9 cellular contexts compared by ENCODE assay signal in genomic region chr20:8601542-8601912, GRCh38.
DNase-seq lines count a peak whose midpoint lies in the region; ATAC-seq and TF ChIP-seq lines count a peak whose summit lies in the region.
"Had no signal": no experiment of that assay in that cellular context is flagged by ENCODE, and none has a peak within 500 bp of the region (broad histone marks: within the 10 kb centered on the region; RNA-seq: fewer than 3 reads in every experiment).

No MANE protein-coding gene starts in this region.

- H3K4me2 ChIP-seq in mammary epithelial cell (ENCODE audit: insufficient read depth, low read depth, low read length), result peak overlapping the region; percentile 73

- H3K9me3 Mint-ChIP-seq in CD8-positive, alpha-beta memory T cell, result peaks cover 0 to 2% (median 0%) of the 10 kb centered on the region in 5 donors
- peaks cover 0 to 11% (median 1%) of the 10 kb centered on the region in 8 donors for H3K9me3 Mint-ChIP-seq in CD4-positive, alpha-beta memory T cell

- H3K4me1 ChIP-seq in CD8-positive, alpha-beta memory T cell (ENCODE audit: insufficient read depth, low read length), result no peaks in the 10 kb centered on the region
- H3K4me1 ChIP-seq in mammary epithelial cell (ENCODE audit: insufficient read depth, low read length), result peaks cover 4% of the 10 kb centered on the region
- H3K4me1 ChIP-seq in HAP-1, result peaks cover 6% of the 10 kb centered on the region
- H3K4me1 ChIP-seq in CD4-positive, alpha-beta memory T cell (ENCODE audit: insufficient read depth, low read length), result peaks cover 3% of the 10 kb centered on the region

- H3K9ac ChIP-seq in mammary epithelial cell (ENCODE audit: insufficient read depth, low read length), result peak overlapping the region; percentile 80

- no peak overlapping the region for H3K4me3 ChIP-seq in CD8-positive, alpha-beta memory T cell (ENCODE audit: low read length)
- H3K4me3 ChIP-seq in mammary epithelial cell (replicated peaks in 1 of 3; ENCODE audit: insufficient read depth in 1 of 3, low read depth in 2 of 3, low read length in 3 of 3) (peak overlapping the region; percentile 28 to 46 (median 37)), HAP-1 (no peak overlapping the region)
- H3K4me3 ChIP-seq in CD4-positive, alpha-beta memory T cell (ENCODE audit: low read length in 2 of 2), result no peak overlapping the region
- H3K4me3 ChIP-seq: thoracic aorta had no signal

- H3K9me3 ChIP-seq in CD8-positive, alpha-beta memory T cell (ENCODE audit: low read length), result no peaks in the 10 kb centered on the region
- H3K9me3 ChIP-seq in mammary epithelial cell (replicated peaks; ENCODE audit: insufficient read depth, low read length) (no peaks in the 10 kb centered on the region), HAP-1 (no peaks in the 10 kb centered on the region)
- H3K9me3 ChIP-seq in CD4-positive, alpha-beta memory T cell (ENCODE audit: control insufficient read depth in 1 of 2, low read length in 2 of 2), result no peaks in the 10 kb centered on the region
- H3K9me3 ChIP-seq: thoracic aorta had no signal

- no TSS peak for BruUV-seq in mammary epithelial cell (replicated peaks; lab: Mats Ljungman, UMichigan)

- TF ChIP-seq CTCF in mammary epithelial cell (conservative IDR thresholded peaks at IDR 0.05 in 1 of 2, IDR thresholded peaks at IDR 0.05 in 1 of 2; ENCODE audit: extremely low read depth in 1 of 2, insufficient read depth in 1 of 2, low read depth in 1 of 2, low read length in 2 of 2), result no peak

- H3K4me1 Mint-ChIP-seq in CD8-positive, alpha-beta memory T cell, result peaks cover 18 to 29% (median 21%) of the 10 kb centered on the region in 3 donors
- H3K4me1 Mint-ChIP-seq in CD4-positive, alpha-beta memory T cell, result peaks cover 8 to 25% (median 14%) of the 10 kb centered on the region in 4 donors

- no peaks in the 10 kb centered on the region for H3K79me2 ChIP-seq in mammary epithelial cell (ENCODE audit: insufficient read depth, low read length)

- 59% methylated on average over 1 of the region's 1 CpG for WGBS in mammary epithelial cell (ENCODE audit: low coverage, missing lambda C conversion rate)

- POLR2A ChIA-PET in CD8-positive, alpha-beta memory T cell (lab: Charles Lee), result no interaction called here
- POLR2A ChIA-PET in CD4-positive, alpha-beta memory T cell (lab: Charles Lee; ENCODE audit: partially characterized antibody), result no interaction called here

- H3K36me3 Mint-ChIP-seq in CD8-positive, alpha-beta memory T cell, result peaks cover 0 to 8% (median 0%) of the 10 kb centered on the region in 3 donors
- no peaks in the 10 kb centered on the region for H3K36me3 Mint-ChIP-seq in CD4-positive, alpha-beta memory T cell

- dilution Hi-C loops in mammary epithelial cell (cut with HindIII; ENCODE audit: low sequenced_read_pairs), result no loop called here

- CTCF ChIA-PET in CD8-positive, alpha-beta memory T cell (lab: Charles Lee), result no interaction called here
- CTCF ChIA-PET in mammary epithelial cell (lab: Charles Lee; ENCODE audit: low non-redundant PET), result no interaction called here
- CTCF ChIA-PET in CD4-positive, alpha-beta memory T cell (lab: Charles Lee; ENCODE audit: partially characterized antibody), result no interaction called here

- ATAC-seq in GM19351 (IDR thresholded peaks at IDR 0.05; ENCODE audit: unreplicated experiment) (peak; percentile 94), HG03280 (IDR thresholded peaks at IDR 0.05; ENCODE audit: unreplicated experiment) (peak; percentile 68)

- intact Hi-C loops in mammary epithelial cell (cut with micrococcal nuclease), result no loop called here
- intact Hi-C loops in CD4-positive, alpha-beta memory T cell (cut with micrococcal nuclease), result no loop called here

- H3K36me3 ChIP-seq in CD8-positive, alpha-beta memory T cell (ENCODE audit: insufficient read depth, low read length), result no peaks in the 10 kb centered on the region
- H3K36me3 ChIP-seq in mammary epithelial cell (ENCODE audit: insufficient read depth, low read length) (no peaks in the 10 kb centered on the region), HAP-1 (replicated peaks) (no peaks in the 10 kb centered on the region)
- H3K36me3 ChIP-seq in CD4-positive, alpha-beta memory T cell (ENCODE audit: insufficient read depth, low read length), result no peaks in the 10 kb centered on the region
- H3K36me3 ChIP-seq: thoracic aorta had no signal

- H3K27me3 ChIP-seq in CD8-positive, alpha-beta memory T cell (ENCODE audit: insufficient read depth, low read length, poor library complexity, severe bottlenecking), result no peaks in the 10 kb centered on the region
- H3K27me3 ChIP-seq in mammary epithelial cell (ENCODE audit: insufficient read depth, low read length) (no peaks in the 10 kb centered on the region), HAP-1 (ENCODE audit: low read depth) (no peaks in the 10 kb centered on the region)
- no peaks in the 10 kb centered on the region for H3K27me3 ChIP-seq in CD4-positive, alpha-beta memory T cell (ENCODE audit: insufficient read depth, low read length)

- peak overlapping the region; percentile 73 for H2AFZ ChIP-seq in mammary epithelial cell (ENCODE audit: low read depth, low read length)

- peak overlapping the region in 7 of 8 donors; percentile 12 to 69 (median 58) for H3K27ac Mint-ChIP-seq in CD8-positive, alpha-beta memory T cell
- H3K27ac Mint-ChIP-seq in CD4-positive, alpha-beta memory T cell, result peak overlapping the region in 3 of 7 donors; percentile 23 to 65 (median 44)

- DNase-seq in CD8-positive, alpha-beta memory T cell, result no peak
- DNase-seq in mammary epithelial cell (no peak), SW 1271 (lab: John Stamatoyannopoulos, UW) (no peak), HAP-1 (ENCODE audit: low spot score in 2 of 2) (no peak)
- no peak for DNase-seq in central memory CD4-positive, alpha-beta T cell
- DNase-seq in CD4-positive, alpha-beta memory T cell, result no peak

- no peaks in the 10 kb centered on the region for H3K27me3 Mint-ChIP-seq in CD8-positive, alpha-beta memory T cell
- H3K27me3 Mint-ChIP-seq in CD4-positive, alpha-beta memory T cell, result no peaks in the 10 kb centered on the region

- in situ Hi-C loops in mammary epithelial cell (cut with MboI; ENCODE audit: low sequenced_read_pairs in 2 of 2), result no loop called here
- in situ Hi-C loops in HAP-1 (cut with MboI; ENCODE audit: low sequenced_read_pairs), result no loop called here

- no peak overlapping the region for H3K27ac ChIP-seq in CD8-positive, alpha-beta memory T cell (ENCODE audit: low read depth, low read length)
- H3K27ac ChIP-seq in mammary epithelial cell (ENCODE audit: insufficient read depth, low read depth, low read length), result peak overlapping the region; percentile 87
- no peak overlapping the region for H3K27ac ChIP-seq in CD4-positive, alpha-beta memory T cell (ENCODE audit: low read depth, low read length)
- H3K27ac ChIP-seq: thoracic aorta had no signal

- no peaks in the 10 kb centered on the region for H4K20me1 ChIP-seq in mammary epithelial cell (ENCODE audit: insufficient read depth, low read length)

- H3K4me3 Mint-ChIP-seq in CD8-positive, alpha-beta memory T cell, result peak overlapping the region in 2 of 7 donors; percentile 1 to 60
- peak overlapping the region in 3 of 8 donors; percentile 7 to 64 (median 52) for H3K4me3 Mint-ChIP-seq in CD4-positive, alpha-beta memory T cell

Comparison
In these comparisons a context has a peak if more than half of its experiments do, and no peak if none do; other contexts are left out.
1. H3K4me3 ChIP-seq: peak in mammary epithelial cell (3 of 3); none in CD8-positive, alpha-beta memory T cell (single experiment), HAP-1 (single experiment) and CD4-positive, alpha-beta memory T cell (0 of 2).